22 cellular contexts compared by ENCODE assay signal in genomic region chr11:83933008-83933407, GRCh38.
"Had no signal": no experiment of that assay in that cellular context is flagged by ENCODE, and none has a peak within 500 bp of the region (broad histone marks: within the 10 kb centered on the region; RNA-seq: fewer than 3 reads in every experiment).

No MANE protein-coding gene starts in this region.

- H3K9me3 ChIP-seq: Peyer's patch, SJSA1 had no signal

- DNase-seq: activated CD4-positive, alpha-beta memory T cell treated with anti-CD3 and anti-CD28 coated beads, Interleukin-2, amount 10 ng/mL, durations not matched to agents 7 days and 5 days; activated CD4-positive, alpha-beta T cell treated with anti-CD3 and anti-CD28 coated beads for 36 hours; activated CD4-positive, alpha-beta T cell treated with anti-CD3 and anti-CD28 coated beads, Interleukin-2, amount 50 U/mL, for 1 hour; activated gamma-delta T cell treated with Interleukin-2 at 50 U/mL for 16 hours; activated naive CD4-positive, alpha-beta T cell treated with anti-CD3 and anti-CD28 coated beads, Interleukin-2, amount 10 ng/mL, durations not matched to agents 7 days and 5 days; activated naive CD8-positive, alpha-beta T cell treated with anti-CD3 and anti-CD28 coated beads for 36 hours; activated T-cell treated with anti-CD3 and anti-CD28 coated beads, Interleukin-2, amount 50 U/mL, for 72 hours; anterior cingulate cortex; KG1; NCI-H1048; NCI-H1694 treated with DMSO at 0.1 percent for 48 hours; NCI-H2029 treated with DMSO at 0.1 percent for 48 hours; NCI-H524; Peyer's patch; Right ventricle myocardium superior; T-cell; T-helper 2 cell; T1000; WERI-Rb-1 had no signal

- H3K36me3 ChIP-seq: Peyer's patch, SJSA1, WERI-Rb-1 had no signal

- H3K27ac ChIP-seq: coronary artery, Peyer's patch, RWPE1, SJSA1, WERI-Rb-1 had no signal

- H3K4me1 ChIP-seq: Peyer's patch, SJSA1 had no signal

- H3K4me3 ChIP-seq: coronary artery, Peyer's patch, SJSA1 had no signal

- H3K27me3 ChIP-seq: Peyer's patch, SJSA1 had no signal
